Comparison of ENCODE assay signal across 12 cellular contexts in the genomic region with DNA sequence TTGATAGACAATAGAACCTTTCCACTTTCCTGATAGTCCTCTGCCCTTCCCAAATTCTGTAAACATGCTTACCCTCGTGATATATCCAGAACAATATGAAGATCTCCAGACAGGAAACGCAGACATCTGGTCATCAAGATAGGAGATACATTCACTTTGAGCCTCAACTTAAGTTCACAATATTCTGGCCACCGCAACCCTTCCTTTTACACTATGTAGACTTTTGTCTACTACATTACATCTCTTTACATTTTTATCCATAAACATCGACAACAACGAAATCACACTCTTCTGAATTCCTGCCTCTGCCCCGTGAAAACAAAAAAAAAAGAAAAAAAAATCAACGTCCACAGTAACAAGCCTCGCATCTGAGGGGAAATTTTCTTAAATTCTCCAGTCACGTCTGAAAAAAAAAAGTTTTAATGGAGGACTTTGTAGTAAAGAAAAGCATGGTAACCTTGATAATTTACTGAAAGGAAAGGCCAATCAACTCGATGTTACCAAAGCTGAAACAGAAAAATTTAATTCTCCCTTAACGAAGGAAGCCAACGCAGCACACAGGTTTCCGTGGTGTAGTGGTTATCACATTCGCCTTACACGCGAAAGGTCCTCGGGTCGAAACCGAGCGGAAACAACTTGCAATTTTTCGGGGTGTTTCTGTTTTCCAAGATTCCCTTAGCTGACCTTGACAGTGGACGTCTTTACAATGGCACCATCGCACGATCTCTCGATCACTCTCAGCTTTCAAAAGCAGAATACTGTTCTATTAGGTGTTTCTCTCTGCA. TPM values are rescaled to one million over a fixed set of nuclear protein-coding genes. Genes with fewer than 3 reads are reported as not detected.
DNase-seq lines count a peak whose midpoint lies in the region; ATAC-seq and TF ChIP-seq lines count a peak whose summit lies in the region.
"Had no signal": no experiment of that assay in that cellular context is flagged by ENCODE, and none has a peak within 500 bp of the region (broad histone marks: within the 10 kb centered on the region; RNA-seq: fewer than 3 reads in every experiment).

No MANE protein-coding gene starts in this region.

- peaks cover 93% of the 10 kb centered on the region for H3K27me3 Mint-ChIP-seq in central memory CD8-positive, alpha-beta T cell
- H3K27me3 Mint-ChIP-seq in naive thymus-derived CD8-positive, alpha-beta T cell = peaks cover 68 to 97% (median 88%) of the 10 kb centered on the region in 5 donors

- H3K79me1 ChIP-seq in IMR-90 (ENCODE audit: low read depth in 1 of 2, low read length in 2 of 2) = no peaks in the 10 kb centered on the region

- H3K9me3 Mint-ChIP-seq in central memory CD8-positive, alpha-beta T cell = peaks cover 10% of the 10 kb centered on the region
- peaks cover 8 to 85% (median 54%) of the 10 kb centered on the region in 9 donors for H3K9me3 Mint-ChIP-seq in naive thymus-derived CD8-positive, alpha-beta T cell

- H2AK9ac ChIP-seq in IMR-90 (replicated peaks; ENCODE audit: low read depth, low read length, poor library complexity) = no peak overlapping the region

- H2BK120ac ChIP-seq in IMR-90 (ENCODE audit: low read depth, low read length) = no peak overlapping the region

- H3K36me3 ChIP-seq in IMR-90 (ENCODE audit: control insufficient read depth, insufficient read depth, low read length) (no peaks in the 10 kb centered on the region), mesodermal cell (ENCODE audit: control insufficient read depth, insufficient read depth, low read length) (no peaks in the 10 kb centered on the region), ovary (no peaks in the 10 kb centered on the region)
- H3K36me3 ChIP-seq: gastrocnemius medialis had no signal

- no peak overlapping the region for H2BK20ac ChIP-seq in IMR-90 (ENCODE audit: low read depth, low read length)

- H3K14ac ChIP-seq in IMR-90 (replicated peaks; ENCODE audit: low read depth, low read length) = no peak overlapping the region

- no peak overlapping the region for H4K8ac ChIP-seq in IMR-90 (ENCODE audit: low read depth in 2 of 2, low read length in 2 of 2)

- no peak overlapping the region for H3K18ac ChIP-seq in IMR-90 (ENCODE audit: low read depth, low read length)

- H4K20me1 ChIP-seq in IMR-90 (ENCODE audit: insufficient read depth, low read length) = no peaks in the 10 kb centered on the region

- H2AK5ac ChIP-seq in IMR-90 (ENCODE audit: low read depth, low read length) = no peak overlapping the region

- intact Hi-C loops in IMR-90 (cut with micrococcal nuclease) = loop anchor here (10.0 kb wide), 1 partner anchor 605 kb away; a partner anchor contains a TSS
- intact Hi-C loops in ovary (cut with DNase I) = no loop called here

- no peak overlapping the region for H3K27ac ChIP-seq in IMR-90 (ENCODE audit: insufficient read depth, low read length)
- H3K27ac ChIP-seq in mesodermal cell (ENCODE audit: low read depth, low read length, severe bottlenecking) = peak overlapping the region; percentile 29
- H3K27ac ChIP-seq in ovary = no peak overlapping the region
- H3K27ac ChIP-seq: gastrocnemius medialis had no signal

- H3K4me3 ChIP-seq in IMR-90 (ENCODE audit: insufficient read depth, low read depth, low read length) (peak overlapping the region; percentile 20; the same call in 1 of the 2 replicates), mesodermal cell (ENCODE audit: extremely low read depth, insufficient read depth, low read length, poor library complexity, severe bottlenecking) (peak overlapping the region; percentile 21), ovary (no peak overlapping the region)
- H3K4me3 ChIP-seq: gastrocnemius medialis had no signal

- TF ChIP-seq CTCF in IMR-90 (conservative IDR thresholded peaks at IDR 0.05; ENCODE audit: low read depth, low read length) (no peak), ovary (IDR thresholded peaks at IDR 0.05) (no peak)

- POLR2A ChIA-PET in IMR-90 (lab: Charles Lee; ENCODE audit: unreplicated experiment) = no interaction called here
- POLR2A ChIA-PET in naive thymus-derived CD8-positive, alpha-beta T cell (lab: Charles Lee) = no interaction called here

- H3K4me3 Mint-ChIP-seq in central memory CD8-positive, alpha-beta T cell = no peak overlapping the region
- peak overlapping the region in 4 of 10 donors; percentile 12 to 45 (median 26) for H3K4me3 Mint-ChIP-seq in naive thymus-derived CD8-positive, alpha-beta T cell
- H3K4me3 Mint-ChIP-seq: T-helper 2 cell treated with Interferon-gamma antibody and Interleukin-4, amounts not matched to agents 5 μg/mL and 100 μg/mL, for 36 hours had no signal

- H3K9me1 ChIP-seq in IMR-90 (ENCODE audit: insufficient read depth, low read length) = no peaks in the 10 kb centered on the region

- H2BK5ac ChIP-seq in IMR-90 (ENCODE audit: low read depth, low read length, poor library complexity, severe bottlenecking) = no peak overlapping the region

- TF ChIP-seq RAD21 in IMR-90 (IDR thresholded peaks at IDR 0.05; ENCODE audit: low read length) = no peak

- in situ Hi-C loops in IMR-90 (cut with MboI; ENCODE audit: low sequenced_read_pairs) = no loop called here

- peak; percentile 80 for DNase-seq in ELF-1 (ENCODE audit: low read depth, low spot score)
- DNase-seq in IMR-90 = peak; percentile 63
- DNase-seq in central memory CD8-positive, alpha-beta T cell (ENCODE audit: low spot score in 2 of 2) = no peak
- no peak for DNase-seq in naive thymus-derived CD8-positive, alpha-beta T cell
- DNase-seq in pons (ENCODE audit: low spot score) = no peak
- DNase-seq in HuH-7 (ENCODE audit: low spot score) = no peak
- DNase-seq in ovary = no peak
- DNase-seq: gastrocnemius medialis, NCI-H2107, nucleus accumbens had no signal

- H3K27me3 ChIP-seq in IMR-90 (ENCODE audit: control insufficient read depth, insufficient read depth, low read length) (peaks cover 39% of the 10 kb centered on the region), ovary (no peaks in the 10 kb centered on the region)

- peaks cover 17% of the 10 kb centered on the region for H3K4me1 Mint-ChIP-seq in central memory CD8-positive, alpha-beta T cell
- peaks cover 0 to 6% (median 4%) of the 10 kb centered on the region in 4 donors for H3K4me1 Mint-ChIP-seq in naive thymus-derived CD8-positive, alpha-beta T cell

- ATAC-seq in IMR-90 (ENCODE audit: low read depth) = peak; percentile 59
- no peak for ATAC-seq in central memory CD8-positive, alpha-beta T cell (replicated peaks; ENCODE audit: extremely low read depth, poor library complexity, severe bottlenecking)
- ATAC-seq in naive thymus-derived CD8-positive, alpha-beta T cell = no peak
- ATAC-seq: gastrocnemius medialis had no signal

- peaks cover 35% of the 10 kb centered on the region for H3K36me3 Mint-ChIP-seq in central memory CD8-positive, alpha-beta T cell (ENCODE audit: insufficient read depth)
- peaks cover 21 to 77% (median 34%) of the 10 kb centered on the region in 3 donors for H3K36me3 Mint-ChIP-seq in naive thymus-derived CD8-positive, alpha-beta T cell

- dilution Hi-C loops in IMR-90 (cut with HindIII; ENCODE audit: low sequenced_read_pairs, unreplicated experiment) = no loop called here

- peak overlapping the region; percentile 8 for H3K27ac Mint-ChIP-seq in central memory CD8-positive, alpha-beta T cell (ENCODE audit: low read depth)
- H3K27ac Mint-ChIP-seq in naive thymus-derived CD8-positive, alpha-beta T cell = peak overlapping the region in 3 of 10 donors; percentile 20 to 85 (median 69)
- H3K27ac Mint-ChIP-seq: T-helper 2 cell treated with Interferon-gamma antibody and Interleukin-4, amounts not matched to agents 5 μg/mL and 100 μg/mL, for 36 hours had no signal

- no peak overlapping the region for H3K56ac ChIP-seq in IMR-90 (ENCODE audit: extremely low read depth, insufficient read depth, low read length)

- BruUV-seq in IMR-90 (replicated peaks; lab: Mats Ljungman, UMichigan) = no TSS peak

- H3K4ac ChIP-seq in IMR-90 (ENCODE audit: low read depth, low read length) = no peak overlapping the region

- no peak overlapping the region for H4K5ac ChIP-seq in IMR-90 (ENCODE audit: low read depth, low read length)

- no peak for TF ChIP-seq POLR2A in IMR-90 (IDR thresholded peaks at IDR 0.05; ENCODE audit: low read depth, low read length)
- TF ChIP-seq POLR2A in ovary (IDR thresholded peaks at IDR 0.05) = no peak

- H3K9me3 ChIP-seq in IMR-90 (ENCODE audit: control insufficient read depth, insufficient read depth, low read length) = no peaks in the 10 kb centered on the region
- no peaks in the 10 kb centered on the region for H3K9me3 ChIP-seq in mesodermal cell (ENCODE audit: control insufficient read depth, low read length)
- peaks cover 0 to 17% of the 10 kb centered on the region in 2 donors for H3K9me3 ChIP-seq in ovary

- H2AFZ ChIP-seq in IMR-90 (replicated peaks; ENCODE audit: low read length, poor library complexity) = peak overlapping the region; percentile 8

- WGBS in IMR-90 (ENCODE audit: extremely low coverage in 2 of 2, insufficient read length in 1 of 2), 2 experiments = 5% methylated on average over 8 of the region's 25 CpGs; no CpG with 5 or more reads in 1 of the 2 experiments
- WGBS in mesodermal cell (ENCODE audit: insufficient coverage in 2 of 2), 2 experiments = 10 to 11% methylated on average over 15 to 18 of the region's 25 CpGs
- WGBS in ovary, 3 donors = 4 to 6% (median 5%) methylated on average over 25 of the region's 25 CpGs

- no peak overlapping the region for H2BK15ac ChIP-seq in IMR-90 (ENCODE audit: low read depth, low read length)

- no peak overlapping the region for H4K91ac ChIP-seq in IMR-90 (ENCODE audit: insufficient read depth, low read depth, low read length)

- H3K9ac ChIP-seq in IMR-90 (ENCODE audit: low read depth, low read length) = no peak overlapping the region

- no peak for TF ChIP-seq EP300 in ovary (IDR thresholded peaks at IDR 0.05)

- peak overlapping the region; percentile 69 for H3K4me2 ChIP-seq in IMR-90 (ENCODE audit: low read depth, low read length)

- H3K23ac ChIP-seq in IMR-90 (ENCODE audit: low read depth, low read length) = no peak overlapping the region

- no peaks in the 10 kb centered on the region for H3K4me1 ChIP-seq in IMR-90 (ENCODE audit: control insufficient read depth, insufficient read depth, low read length)
- H3K4me1 ChIP-seq in mesodermal cell (ENCODE audit: control insufficient read depth, insufficient read depth, low read length, poor library complexity, severe bottlenecking) = peaks cover 9% of the 10 kb centered on the region
- H3K4me1 ChIP-seq in ovary (ENCODE audit: insufficient read depth) = no peaks in the 10 kb centered on the region
- H3K4me1 ChIP-seq: gastrocnemius medialis had no signal

- CTCF ChIA-PET in IMR-90 (lab: Yijun Ruan, JAX) = no interaction called here

RNA-seq across cellular contexts. Expression of gene POM121L2, which starts 21.8 kb away (rescaled TPM):
- not detected in 2 replicates for total RNA-seq in IMR-90 (2012; rRNA removed)
- polyA plus RNA-seq in IMR-90 (2012; rRNA removed) = not detected in 2 replicates
- polyA plus RNA-seq in IMR-90 (2012; cell fraction: cytosol; rRNA removed) = not detected in 2 replicates
- polyA plus RNA-seq in IMR-90 (2012; cell fraction: nucleus; rRNA removed; ENCODE audit: low replicate concordance) = not detected in 2 replicates
- polyA plus RNA-seq in mesodermal cell (2013, experiment 1 of 2) = not detected
- not detected for polyA plus RNA-seq in mesodermal cell (2013, experiment 2 of 2)
- not detected for total RNA-seq in naive thymus-derived CD8-positive, alpha-beta T cell
- polyA plus RNA-seq in naive thymus-derived CD8-positive, alpha-beta T cell = not detected
- under 1 TPM in 1 of 7 donors, not detected in 6; 0.05 TPM for total RNA-seq in ovary
- polyA plus RNA-seq in ovary = under 1 TPM in 1 of 2 donors, not detected in 1; 0.02 TPM
- total RNA-seq: gastrocnemius medialis had no signal

RNA-seq across cellular contexts. Expression of gene PRSS16, which starts 42.8 kb away (rescaled TPM):
- total RNA-seq in IMR-90 (2012; rRNA removed) = not detected in 2 replicates
- polyA plus RNA-seq in IMR-90 (2012; rRNA removed) = 0.14 and 0.39 TPM in 2 replicates
- 0.22 TPM in 2 replicates for polyA plus RNA-seq in IMR-90 (2012; cell fraction: cytosol; rRNA removed)
- 0.82 and 1.1 TPM in 2 replicates for polyA plus RNA-seq in IMR-90 (2012; cell fraction: nucleus; rRNA removed; ENCODE audit: low replicate concordance)
- polyA plus RNA-seq in mesodermal cell (2013, experiment 1 of 2) = 1.4 TPM
- 1.5 TPM for polyA plus RNA-seq in mesodermal cell (2013, experiment 2 of 2)
- under 1 TPM in 1 of 2 experiments, not detected in 1; 0.25 TPM for total RNA-seq in naive thymus-derived CD8-positive, alpha-beta T cell
- 1 to 10 TPM in 1 of 3 donors, under 1 TPM in 1, not detected in 1; 0.57 to 1.0 TPM for polyA plus RNA-seq in naive thymus-derived CD8-positive, alpha-beta T cell
- total RNA-seq in ovary = 10 to 100 TPM in 1 of 7 donors, 1 to 10 TPM in 6; 1.7 to 16.9 (median 3.2) TPM
- polyA plus RNA-seq in ovary = 1 to 10 TPM; 2.8 to 3.5 TPM
- total RNA-seq: gastrocnemius medialis had no signal

Comparison
In these comparisons a context has a peak if more than half of its experiments do, and no peak if none do; other contexts are left out.
1. DNase-seq: peak in ELF-1 (single experiment) and IMR-90 (single experiment); none in central memory CD8-positive, alpha-beta T cell (0 of 2), naive thymus-derived CD8-positive, alpha-beta T cell (0 of 10), pons (single experiment), HuH-7 (single experiment) and ovary (0 of 5).